Comparison of ENCODE assay signal across 11 cellular contexts in genomic region chr22:42296381-42296853, GRCh38. TPM values are rescaled to one million over a fixed set of nuclear protein-coding genes. Genes with fewer than 3 reads are reported as not detected.
DNase-seq lines count a peak whose midpoint lies in the region; ATAC-seq and TF ChIP-seq lines count a peak whose summit lies in the region.
"Had no signal": no experiment of that assay in that cellular context is flagged by ENCODE, and none has a peak within 500 bp of the region (broad histone marks: within the 10 kb centered on the region; RNA-seq: fewer than 3 reads in every experiment).

No MANE protein-coding gene starts in this region.

- no peak for TF ChIP-seq POLR2A in stomach (IDR thresholded peaks at IDR 0.05)

- peaks cover 65% of the 10 kb centered on the region for H3K4me1 Mint-ChIP-seq in activated T-cell treated with anti-CD3 and anti-CD28 coated beads, Interleukin-2, amount 50 U/mL, for 24 hours (ENCODE audit: low read depth)
- peaks cover 69% of the 10 kb centered on the region for H3K4me1 Mint-ChIP-seq in activated T-cell treated with anti-CD3 and anti-CD28 coated beads, Interleukin-2, amount 50 U/mL, for 4 hours (ENCODE audit: low read depth)

- no peak for ATAC-seq in activated T-cell treated with anti-CD3 and anti-CD28 coated beads, Interleukin-2, amount 50 U/mL, for 4 hours
- no peak for ATAC-seq in GM19452 (IDR thresholded peaks at IDR 0.05; ENCODE audit: unreplicated experiment)
- ATAC-seq in HG02885 (IDR thresholded peaks at IDR 0.05; ENCODE audit: poor library complexity, unreplicated experiment), result no peak

- H3K27ac ChIP-seq in stomach, result no peak overlapping the region
- H3K27ac ChIP-seq: C4-2B had no signal

- no peaks in the 10 kb centered on the region for H3K36me3 ChIP-seq in stomach

- H3K9me3 Mint-ChIP-seq in activated T-cell treated with anti-CD3 and anti-CD28 coated beads, Interleukin-2, amount 50 U/mL, for 24 hours, result no peaks in the 10 kb centered on the region
- no peaks in the 10 kb centered on the region for H3K9me3 Mint-ChIP-seq in activated T-cell treated with anti-CD3 and anti-CD28 coated beads, Interleukin-2, amount 50 U/mL, for 4 hours

- WGBS in stomach, 5 donors, result 31 to 58% (median 41%) methylated on average over 10 to 19 of the region's 19 CpGs

- H3K27me3 Mint-ChIP-seq in activated T-cell treated with anti-CD3 and anti-CD28 coated beads, Interleukin-2, amount 50 U/mL, for 24 hours, result no peaks in the 10 kb centered on the region
- no peaks in the 10 kb centered on the region for H3K27me3 Mint-ChIP-seq in activated T-cell treated with anti-CD3 and anti-CD28 coated beads, Interleukin-2, amount 50 U/mL, for 4 hours (ENCODE audit: low read depth)

- H3K4me3 ChIP-seq in epithelial cell of proximal tubule (ENCODE audit: low read depth, low read length) (no peak overlapping the region), stomach (no peak overlapping the region)

- TF ChIP-seq CTCF in epithelial cell of proximal tubule (conservative IDR thresholded peaks at IDR 0.05; ENCODE audit: low read depth, low read length) (peak; percentile 41), stomach (IDR thresholded peaks at IDR 0.05) (peak in 1 of 7 experiments; percentile 8)

- no peaks in the 10 kb centered on the region for H3K36me3 Mint-ChIP-seq in activated T-cell treated with anti-CD3 and anti-CD28 coated beads, Interleukin-2, amount 50 U/mL, for 24 hours (ENCODE audit: low read depth)
- H3K36me3 Mint-ChIP-seq in activated T-cell treated with anti-CD3 and anti-CD28 coated beads, Interleukin-2, amount 50 U/mL, for 4 hours (ENCODE audit: insufficient read depth), result no peaks in the 10 kb centered on the region

- no peaks in the 10 kb centered on the region for H3K9me3 ChIP-seq in stomach

- peaks cover 8 to 37% (median 27%) of the 10 kb centered on the region in 4 donors for H3K4me1 ChIP-seq in stomach

- no peak overlapping the region for H3K27ac Mint-ChIP-seq in activated T-cell treated with anti-CD3 and anti-CD28 coated beads, Interleukin-2, amount 50 U/mL, for 24 hours

- TF ChIP-seq EP300 in stomach (IDR thresholded peaks at IDR 0.05), result no peak

- no peak overlapping the region for H3K4me3 Mint-ChIP-seq in activated T-cell treated with anti-CD3 and anti-CD28 coated beads, Interleukin-2, amount 50 U/mL, for 24 hours
- H3K4me3 Mint-ChIP-seq in activated T-cell treated with anti-CD3 and anti-CD28 coated beads, Interleukin-2, amount 50 U/mL, for 4 hours, result no peak overlapping the region

- peak; percentile 43 for DNase-seq in activated T-cell treated with anti-CD3 and anti-CD28 coated beads, Interleukin-2, amount 50 U/mL, for 24 hours
- DNase-seq in activated T-cell treated with anti-CD3 and anti-CD28 coated beads, Interleukin-2, amount 50 U/mL, for 4 hours, result no peak
- DNase-seq in NCI-H345 treated with DMSO at 0.1 percent for 48 hours (lab: John Stamatoyannopoulos, UW; ENCODE audit: unreplicated experiment) (peak; percentile 72), epithelial cell of proximal tubule (ENCODE audit: low read depth) (no peak), stomach (peak; percentile 30)
- DNase-seq in effector CD4-positive, alpha-beta T cell, result no peak
- DNase-seq: activated CD4-positive, CD25-positive, alpha-beta regulatory T cell; KG1 had no signal

- H3K27me3 ChIP-seq in stomach, result no peaks in the 10 kb centered on the region

- intact Hi-C loops in stomach (cut with DNase I; ENCODE audit: low total_unique reads), result no loop called here

RNA-seq across cellular contexts. Expression of gene TCF20, which starts 26.0 kb away (rescaled TPM):
- total RNA-seq in activated T-cell treated with anti-CD3 and anti-CD28 coated beads, Interleukin-2, amount 50 U/mL, for 4 hours, result 10 to 100 TPM; 68.1 to 74.4 (median 69.9) TPM
- 27.6 and 30.7 TPM in 2 replicates for total RNA-seq in epithelial cell of proximal tubule
- total RNA-seq in stomach, result 10 to 100 TPM; 11.1 to 50.0 (median 37.5) TPM
- polyA plus RNA-seq in stomach, result 10 to 100 TPM in 1 of 3 donors, 1 to 10 TPM in 2; 5.8 to 11.0 (median 7.3) TPM

Comparison
In these comparisons a context has a peak if more than half of its experiments do, and no peak if none do; other contexts are left out.
1. DNase-seq: peak in activated T-cell treated with anti-CD3 and anti-CD28 coated beads, Interleukin-2, amount 50 U/mL, for 24 hours (single experiment), NCI-H345 treated with DMSO at 0.1 percent for 48 hours (single experiment) and stomach (single experiment); none in activated T-cell treated with anti-CD3 and anti-CD28 coated beads, Interleukin-2, amount 50 U/mL, for 4 hours (single experiment), epithelial cell of proximal tubule (single experiment) and effector CD4-positive, alpha-beta T cell (single experiment).